ENCODE assay signal across 19 cellular contexts in genomic region chr9:15268796-15269195, GRCh38.
"Had no signal": no experiment of that assay in that cellular context is flagged by ENCODE, and none has a peak within 500 bp of the region (broad histone marks: within the 10 kb centered on the region; RNA-seq: fewer than 3 reads in every experiment).

No MANE protein-coding gene starts in this region.

- H3K4me3 ChIP-seq: ascending aorta, breast epithelium, lower lobe of right lung, SK-N-MC, tibial artery had no signal

- H3K36me3 ChIP-seq: ascending aorta, breast epithelium, lower lobe of right lung, tibial artery, WERI-Rb-1 had no signal

- H3K27me3 Mint-ChIP-seq: activated CD4-positive, alpha-beta memory T cell treated with anti-CD3 and anti-CD28 coated beads, Interleukin-2, amount 10 ng/mL, durations not matched to agents 7 days and 5 days; stimulated activated naive B cell treated with anti-CD40 and anti-IgM and Interleukin-4, amounts not matched to agents 10 μg/mL and 1 μg/mL and 100 μg/mL, for 72 hours had no signal

- H3K27ac ChIP-seq: ascending aorta, breast epithelium, lower lobe of right lung, SK-N-MC, tibial artery, WERI-Rb-1 had no signal

- H3K9me3 Mint-ChIP-seq: activated CD4-positive, alpha-beta memory T cell treated with anti-CD3 and anti-CD28 coated beads, Interleukin-2, amount 10 ng/mL, durations not matched to agents 7 days and 5 days; natural killer cell; stimulated activated naive B cell treated with anti-CD40 and anti-IgM and Interleukin-4, amounts not matched to agents 10 μg/mL and 1 μg/mL and 100 μg/mL, for 72 hours had no signal

- H3K27me3 ChIP-seq: ascending aorta, breast epithelium, tibial artery had no signal

- H3K4me1 ChIP-seq: ascending aorta, breast epithelium, lower lobe of right lung had no signal

- H3K4me3 Mint-ChIP-seq: activated CD4-positive, alpha-beta memory T cell treated with anti-CD3 and anti-CD28 coated beads, Interleukin-2, amount 10 ng/mL, durations not matched to agents 7 days and 5 days; natural killer cell; stimulated activated naive B cell treated with anti-CD40 and anti-IgM and Interleukin-4, amounts not matched to agents 10 μg/mL and 1 μg/mL and 100 μg/mL, for 72 hours had no signal

- H3K36me3 Mint-ChIP-seq: natural killer cell; stimulated activated naive B cell treated with anti-CD40 and anti-IgM and Interleukin-4, amounts not matched to agents 10 μg/mL and 1 μg/mL and 100 μg/mL, for 72 hours had no signal

- DNase-seq: activated CD4-positive, alpha-beta memory T cell treated with anti-CD3 and anti-CD28 coated beads, Interleukin-2, amount 10 ng/mL, durations not matched to agents 7 days and 5 days; activated gamma-delta T cell treated with Interleukin-2 at 50 U/mL for 16 hours; activated T-cell treated with anti-CD3 and anti-CD28 coated beads, Interleukin-2, amount 50 U/mL, for 48 hours; cerebellar nuclear complex; cortex of kidney; erythroblast; foreskin melanocyte; head of caudate nucleus; lower lobe of right lung; natural killer cell; stimulated activated CD4-positive, alpha-beta T cell treated with anti-CD3 and anti-CD28 coated beads, Interleukin-4, amount 100 ng/mL, for 4 hours; stimulated activated naive B cell treated with anti-CD40 and anti-IgM and Interleukin-4, amounts not matched to agents 10 μg/mL and 1 μg/mL and 100 μg/mL, for 72 hours; substantia nigra; tibial artery; WERI-Rb-1 had no signal

- H3K9me3 ChIP-seq: ascending aorta, breast epithelium, lower lobe of right lung, tibial artery had no signal

- ATAC-seq: lower lobe of right lung; natural killer cell; sciatic nerve; stimulated activated naive B cell treated with anti-CD40 and anti-IgM and Interleukin-4, amounts not matched to agents 10 μg/mL and 1 μg/mL and 100 μg/mL, for 72 hours had no signal

- H3K27ac Mint-ChIP-seq: activated CD4-positive, alpha-beta memory T cell treated with anti-CD3 and anti-CD28 coated beads, Interleukin-2, amount 10 ng/mL, durations not matched to agents 7 days and 5 days; stimulated activated naive B cell treated with anti-CD40 and anti-IgM and Interleukin-4, amounts not matched to agents 10 μg/mL and 1 μg/mL and 100 μg/mL, for 72 hours had no signal
